Comparison of ENCODE assay signal across 1 cellular context in the genomic region with DNA sequence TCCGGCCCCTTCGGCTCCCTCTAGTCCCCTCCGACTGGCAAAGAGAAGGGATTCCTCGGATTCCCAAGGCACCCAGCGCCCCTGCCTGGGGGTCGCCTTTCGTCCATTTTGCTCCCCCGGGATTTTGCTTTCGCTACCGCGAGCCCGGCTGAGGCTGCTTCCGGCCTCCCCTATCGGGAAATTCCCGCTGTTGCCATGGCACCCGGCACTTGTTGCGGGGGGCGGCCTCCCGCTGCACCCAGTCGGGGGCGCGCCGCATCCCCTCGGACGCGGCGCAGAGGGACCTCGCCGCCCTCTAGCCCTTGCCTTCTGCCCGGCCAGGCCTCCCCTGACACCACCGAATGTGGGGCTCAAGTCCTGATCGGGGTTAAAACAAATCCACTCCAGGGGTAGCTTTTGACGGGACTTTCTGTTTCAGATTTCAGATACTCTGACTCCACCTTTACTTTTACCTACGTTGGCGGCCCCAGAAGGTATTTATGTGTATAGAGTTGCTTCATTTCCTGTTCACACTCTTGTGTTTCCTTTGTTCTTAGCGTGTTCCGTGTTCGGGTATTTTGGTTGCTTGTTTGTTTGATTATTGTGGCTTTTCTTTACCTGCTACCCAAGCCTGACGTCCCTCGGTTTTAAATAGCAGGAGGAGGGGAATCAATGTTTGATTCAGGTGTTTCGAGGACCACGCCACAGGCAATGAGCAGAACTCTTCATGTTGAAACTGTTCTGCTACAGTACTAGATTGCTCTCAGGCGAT.
A peak's percentile ranks its signal among the peaks of the same experiment; 100 is the strongest.
TF ChIP-seq lines count a peak whose summit lies in the region.

No MANE protein-coding gene starts in this region.

TF ChIP-seq in HEK293, 187 proteins besides CTCF, POLR2A, EP300 and RAD21 (continued from another document):
- TF ChIP-seq ZNF600 (tag by site-specific recombination; IDR thresholded peaks at IDR 0.05) (peak; percentile 48), ZNF423 (tag by site-specific recombination; IDR thresholded peaks at IDR 0.05) (0 out of 2 replicates have a peak, but pooled peaks have one; percentile 70), KLF10 (tag by site-specific recombination; IDR thresholded peaks at IDR 0.05) (0 out of 2 replicates have a peak, but pooled peaks have one; percentile 13), ZBTB8A (tag by site-specific recombination; IDR thresholded peaks at IDR 0.05) (peak; percentile 28; the same call in 1 of the 2 replicates), PRDM1 (tag by site-specific recombination; IDR thresholded peaks at IDR 0.05) (peak; percentile 64; the same call in 1 of the 2 replicates), ZNF792 (tag by site-specific recombination; IDR thresholded peaks at IDR 0.05) (no peak)
